In genomic region chr15:100170280-100170654, GRCh38 we compare ENCODE assay signal across 11 cellular contexts.
DNase-seq lines count a peak whose midpoint lies in the region; ATAC-seq and TF ChIP-seq lines count a peak whose summit lies in the region.
"Had no signal": no experiment of that assay in that cellular context is flagged by ENCODE, and none has a peak within 500 bp of the region (broad histone marks: within the 10 kb centered on the region; RNA-seq: fewer than 3 reads in every experiment).

No MANE protein-coding gene starts in this region.

- intact Hi-C loops in colonic mucosa (cut with DNase I): no loop called here

- TF ChIP-seq CTCF in GM13977 (IDR thresholded peaks at IDR 0.05; ENCODE audit: extremely low read depth, insufficient read depth, missing control alignments) (no peak), colonic mucosa (IDR thresholded peaks at IDR 0.05) (no peak)

- H3K9ac ChIP-seq in colonic mucosa (ENCODE audit: low read depth in 2 of 2, low read length in 2 of 2): no peak overlapping the region

- no peak overlapping the region for H3K4me3 ChIP-seq in colonic mucosa

- peaks cover 10% of the 10 kb centered on the region for H3K4me1 Mint-ChIP-seq in activated naive CD8-positive, alpha-beta T cell treated with anti-CD3 and anti-CD28 coated beads, Interleukin-2, amount 50 U/mL, for 24 hours

- H3K4me3 Mint-ChIP-seq in activated naive CD8-positive, alpha-beta T cell treated with anti-CD3 and anti-CD28 coated beads, Interleukin-2, amount 50 U/mL, for 24 hours: no peak overlapping the region

- H3K4me1 ChIP-seq in colonic mucosa: no peaks in the 10 kb centered on the region

- H3K9me3 Mint-ChIP-seq in activated naive CD8-positive, alpha-beta T cell treated with anti-CD3 and anti-CD28 coated beads, Interleukin-2, amount 50 U/mL, for 24 hours: peaks cover 9% of the 10 kb centered on the region

- no peaks in the 10 kb centered on the region for H3K27me3 ChIP-seq in colonic mucosa
- H3K27me3 ChIP-seq: neutrophil had no signal

- DNase-seq in GM13977 (ENCODE audit: low spot score) (peak; percentile 41), NCI-H2196 treated with DMSO at 0.1 percent for 48 hours (lab: John Stamatoyannopoulos, UW; ENCODE audit: unreplicated experiment) (no peak), DMS53 treated with DMSO at 0.1 percent for 48 hours (lab: John Stamatoyannopoulos, UW; ENCODE audit: unreplicated experiment) (no peak), colonic mucosa (no peak)
- DNase-seq in activated naive CD8-positive, alpha-beta T cell treated with anti-CD3 and anti-CD28 coated beads, Interleukin-2, amount 50 U/mL, for 24 hours: peak; percentile 35
- DNase-seq in stimulated activated naive CD4-positive, alpha-beta T cell treated with Interleukin-2 at 50 U/mL for 16 hours (lab: John Stamatoyannopoulos, UW): no peak
- DNase-seq: NCI-H526 had no signal

- H3K9me3 ChIP-seq in colonic mucosa: no peaks in the 10 kb centered on the region

- H3K27ac Mint-ChIP-seq in activated naive CD8-positive, alpha-beta T cell treated with anti-CD3 and anti-CD28 coated beads, Interleukin-2, amount 50 U/mL, for 24 hours: no peak overlapping the region

- H3K36me3 ChIP-seq in colonic mucosa: no peaks in the 10 kb centered on the region
- H3K36me3 ChIP-seq: neutrophil had no signal

- no peaks in the 10 kb centered on the region for H3K27me3 Mint-ChIP-seq in activated naive CD8-positive, alpha-beta T cell treated with anti-CD3 and anti-CD28 coated beads, Interleukin-2, amount 50 U/mL, for 24 hours

- peaks cover 3% of the 10 kb centered on the region for H3K36me3 Mint-ChIP-seq in activated naive CD8-positive, alpha-beta T cell treated with anti-CD3 and anti-CD28 coated beads, Interleukin-2, amount 50 U/mL, for 24 hours (ENCODE audit: low read depth)

- ATAC-seq in GM19452 (IDR thresholded peaks at IDR 0.05; ENCODE audit: unreplicated experiment): peak; percentile 85
- ATAC-seq in HG03066 (IDR thresholded peaks at IDR 0.05; ENCODE audit: low read depth, unreplicated experiment): peak; percentile 61
- peak; percentile 80 for ATAC-seq in activated naive CD8-positive, alpha-beta T cell treated with anti-CD3 and anti-CD28 coated beads, Interleukin-2, amount 50 U/mL, for 24 hours
- ATAC-seq: HCT116 had no signal

- in situ Hi-C loops in GM13977 (cut with MboI; ENCODE audit: low pct_unique_long_range_greater_than_20kb, low sequenced_read_pairs, unreplicated experiment): no loop called here

- no peak overlapping the region for H3K27ac ChIP-seq in colonic mucosa
- H3K27ac ChIP-seq: neutrophil had no signal

Comparison
In these comparisons a context has a peak if more than half of its experiments do, and no peak if none do; other contexts are left out.
1. DNase-seq: peak in GM13977 (single experiment) and activated naive CD8-positive, alpha-beta T cell treated with anti-CD3 and anti-CD28 coated beads, Interleukin-2, amount 50 U/mL, for 24 hours (single experiment); none in NCI-H2196 treated with DMSO at 0.1 percent for 48 hours (single experiment), DMS53 treated with DMSO at 0.1 percent for 48 hours (single experiment), stimulated activated naive CD4-positive, alpha-beta T cell treated with Interleukin-2 at 50 U/mL for 16 hours (single experiment) and colonic mucosa (single experiment).
2. Peak in every context shown above with its lines, with median percentiles within 50 percentile points of each other: ATAC-seq.